ENCODE assay signal across 14 cellular contexts in the genomic region with DNA sequence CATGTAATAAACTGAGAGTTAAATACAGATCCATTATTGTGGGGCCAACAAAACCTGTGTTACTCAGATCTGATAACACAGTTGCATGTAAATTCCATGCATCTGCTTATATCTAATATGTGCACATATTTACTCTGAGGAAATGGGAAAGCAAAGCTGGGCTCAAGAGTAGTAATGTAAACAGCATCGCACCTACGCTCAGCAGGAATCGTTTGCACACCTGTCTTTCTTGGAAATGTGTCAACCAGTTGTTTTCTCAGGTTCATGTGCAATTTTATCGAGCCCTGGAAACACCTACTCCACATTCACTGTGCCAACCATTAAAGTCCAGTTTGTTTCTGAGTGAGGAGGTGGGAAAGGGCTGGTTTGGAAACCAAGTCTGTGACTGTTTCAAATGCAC.
A peak's percentile ranks its signal among the peaks of the same experiment; 100 is the strongest.
DNase-seq lines count a peak whose midpoint lies in the region; ATAC-seq lines count a peak whose summit lies in the region.
"Had no signal": no experiment of that assay in that cellular context is flagged by ENCODE, and none has a peak within 500 bp of the region (broad histone marks: within the 10 kb centered on the region; RNA-seq: fewer than 3 reads in every experiment).

No MANE protein-coding gene starts in this region.

- no peaks in the 10 kb centered on the region for H3K9me3 ChIP-seq in endocrine pancreas (ENCODE audit: control insufficient read depth, low read length)

- DNase-seq in DMS53 (lab: John Stamatoyannopoulos, UW) (peak; percentile 98), NCI-H1417 treated with DMSO at 0.1 percent for 48 hours (lab: John Stamatoyannopoulos, UW) (peak; percentile 99), NCI-H2196 treated with DMSO at 0.1 percent for 48 hours (lab: John Stamatoyannopoulos, UW; ENCODE audit: unreplicated experiment) (peak; percentile 93), NOMO-1 (lab: John Stamatoyannopoulos, UW; ENCODE audit: unreplicated experiment in 2 of 2) (no peak)
- DNase-seq: activated CD8-positive, alpha-beta T cell treated with anti-CD3 and anti-CD28 coated beads for 36 hours; central memory CD4-positive, alpha-beta T cell; endodermal cell; KG1; mammary epithelial cell; naive thymus-derived CD8-positive, alpha-beta T cell had no signal

- H3K9ac ChIP-seq in endocrine pancreas (ENCODE audit: control insufficient read depth, insufficient read depth, low read length): no peak overlapping the region

- H3K27me3 ChIP-seq in endocrine pancreas (ENCODE audit: control insufficient read depth, insufficient read depth, low read length): no peaks in the 10 kb centered on the region

- H3K4me1 ChIP-seq in endocrine pancreas (ENCODE audit: control insufficient read depth, insufficient read depth, low read length): peaks cover 33% of the 10 kb centered on the region

- H3K4me3 ChIP-seq in endocrine pancreas (ENCODE audit: control insufficient read depth, insufficient read depth, low read length): peak overlapping the region; percentile 64

- no peak for ATAC-seq in GM18511 (IDR thresholded peaks at IDR 0.05; ENCODE audit: unreplicated experiment)
- ATAC-seq in GM21619 (IDR thresholded peaks at IDR 0.05; ENCODE audit: unreplicated experiment): no peak
- ATAC-seq in GM19463 (IDR thresholded peaks at IDR 0.05; ENCODE audit: unreplicated experiment): no peak
- ATAC-seq: activated CD8-positive, alpha-beta T cell treated with anti-CD3 and anti-CD28 coated beads for 36 hours; naive thymus-derived CD8-positive, alpha-beta T cell had no signal

- no peaks in the 10 kb centered on the region for H3K36me3 ChIP-seq in endocrine pancreas (ENCODE audit: control insufficient read depth, insufficient read depth, low read length)

Comparison
In these comparisons a context has a peak if more than half of its experiments do, and no peak if none do; other contexts are left out.
1. DNase-seq: peak in DMS53 (single experiment), NCI-H1417 treated with DMSO at 0.1 percent for 48 hours (single experiment) and NCI-H2196 treated with DMSO at 0.1 percent for 48 hours (single experiment); none in NOMO-1 (0 of 2).